ENCODE assay signal across 9 cellular contexts in genomic region chr1:11098931-11099309, GRCh38. TPM values are rescaled to one million over a fixed set of nuclear protein-coding genes. Genes with fewer than 3 reads are reported as not detected.
DNase-seq lines count a peak whose midpoint lies in the region; ATAC-seq and TF ChIP-seq lines count a peak whose summit lies in the region.
"Had no signal": no experiment of that assay in that cellular context is flagged by ENCODE, and none has a peak within 500 bp of the region (broad histone marks: within the 10 kb centered on the region; RNA-seq: fewer than 3 reads in every experiment).

No MANE protein-coding gene starts in this region.

- in situ Hi-C loops in astrocyte of the spinal cord (cut with HindIII; ENCODE audit: low sequenced_read_pairs), result no loop called here

- H3K27me3 ChIP-seq in cardiac muscle cell, result no peaks in the 10 kb centered on the region

- intact Hi-C loops in Right ventricle myocardium superior (cut with DNase I), result no loop called here

- ATAC-seq in Right ventricle myocardium superior (ENCODE audit: poor library complexity) (no peak), memory B cell (ENCODE audit: low read depth) (no peak)

- H3K36me3 ChIP-seq in cardiac muscle cell, result peaks cover 30% of the 10 kb centered on the region
- peaks cover 2% of the 10 kb centered on the region for H3K36me3 ChIP-seq in urinary bladder (ENCODE audit: insufficient read depth)

- H3K27me3 Mint-ChIP-seq in memory B cell, result no peaks in the 10 kb centered on the region

- peak overlapping the region; percentile 96 for H3K4me3 Mint-ChIP-seq in memory B cell

- peak overlapping the region; percentile 92 for H3K27ac Mint-ChIP-seq in memory B cell

- H3K4me1 ChIP-seq in cardiac muscle cell (ENCODE audit: low read depth), result peaks cover 9% of the 10 kb centered on the region
- no peaks in the 10 kb centered on the region for H3K4me1 ChIP-seq in urinary bladder (ENCODE audit: insufficient read depth)

- H3K4me3 ChIP-seq in cardiac muscle cell (peak overlapping the region; percentile 98), astrocyte of the spinal cord (ENCODE audit: low read depth, low read length) (peak overlapping the region; percentile 87), urinary bladder (ENCODE audit: low read depth, low read length) (peak overlapping the region; percentile 92)

- 14% methylated on average over 5 of the region's 5 CpGs for WGBS in urinary bladder

- no peak for DNase-seq in cardiac muscle cell (ENCODE audit: low read depth in 1 of 2, low spot score in 1 of 2)
- DNase-seq in Right ventricle myocardium superior, result no peak
- no peak for DNase-seq in astrocyte of the spinal cord (ENCODE audit: low read depth, low spot score)
- DNase-seq in memory B cell (ENCODE audit: low spot score in 2 of 2), result no peak
- no peak for DNase-seq in cerebellar cortex (ENCODE audit: low spot score)
- no peak for DNase-seq in inferior parietal cortex (ENCODE audit: extremely low spot score)
- no peak for DNase-seq in occipital lobe (lab: John Stamatoyannopoulos, UW)

- H3K9me3 ChIP-seq in cardiac muscle cell (ENCODE audit: low read depth), result no peaks in the 10 kb centered on the region

- TF ChIP-seq CTCF in cardiac muscle cell (IDR thresholded peaks at IDR 0.05; ENCODE audit: low read depth, low read length) (no peak), astrocyte of the spinal cord (IDR thresholded peaks at IDR 0.05; ENCODE audit: low read depth, low read length) (no peak)

- peaks cover 2% of the 10 kb centered on the region for H3K36me3 Mint-ChIP-seq in memory B cell

- no peaks in the 10 kb centered on the region for H3K9me3 Mint-ChIP-seq in memory B cell

- peak overlapping the region; percentile 95 for H3K27ac ChIP-seq in cardiac muscle cell
- no peak overlapping the region for H3K27ac ChIP-seq in urinary bladder (ENCODE audit: low read depth)

- peaks cover 4% of the 10 kb centered on the region for H3K4me1 Mint-ChIP-seq in memory B cell

RNA-seq across cellular contexts. Expression of gene EXOSC10, which starts 0.7 kb away (rescaled TPM):
- 52.0 and 52.3 TPM in 2 replicates for total RNA-seq in cardiac muscle cell
- 69.3 and 79.0 TPM in 2 replicates for polyA plus RNA-seq in cardiac muscle cell
- total RNA-seq in Right ventricle myocardium superior, result 15.8 TPM
- 54.0 TPM for total RNA-seq in urinary bladder
- polyA plus RNA-seq in urinary bladder, result 38.4 TPM
- 44.1 TPM for total RNA-seq in occipital lobe

RNA-seq across cellular contexts. Expression of gene SRM, which starts 39.1 kb away (rescaled TPM):
- total RNA-seq in cardiac muscle cell (48.6 and 62.8 TPM in 2 replicates), Right ventricle myocardium superior (47.2 TPM), urinary bladder (9.0 TPM), occipital lobe (10.9 TPM)
- polyA plus RNA-seq in cardiac muscle cell (108 and 184 TPM in 2 replicates), urinary bladder (83.2 TPM)

RNA-seq across cellular contexts. Expression of gene MASP2, which starts 51.9 kb away (rescaled TPM):
- total RNA-seq in cardiac muscle cell, result not detected in 2 replicates
- 0.39 and 0.40 TPM in 2 replicates for polyA plus RNA-seq in cardiac muscle cell
- not detected for total RNA-seq in Right ventricle myocardium superior
- not detected for total RNA-seq in urinary bladder
- polyA plus RNA-seq in urinary bladder, result not detected
- not detected for total RNA-seq in occipital lobe
- total RNA-seq: RPMI7951 had no signal
